ENCODE assay signal across 1 cellular context in the genomic region with DNA sequence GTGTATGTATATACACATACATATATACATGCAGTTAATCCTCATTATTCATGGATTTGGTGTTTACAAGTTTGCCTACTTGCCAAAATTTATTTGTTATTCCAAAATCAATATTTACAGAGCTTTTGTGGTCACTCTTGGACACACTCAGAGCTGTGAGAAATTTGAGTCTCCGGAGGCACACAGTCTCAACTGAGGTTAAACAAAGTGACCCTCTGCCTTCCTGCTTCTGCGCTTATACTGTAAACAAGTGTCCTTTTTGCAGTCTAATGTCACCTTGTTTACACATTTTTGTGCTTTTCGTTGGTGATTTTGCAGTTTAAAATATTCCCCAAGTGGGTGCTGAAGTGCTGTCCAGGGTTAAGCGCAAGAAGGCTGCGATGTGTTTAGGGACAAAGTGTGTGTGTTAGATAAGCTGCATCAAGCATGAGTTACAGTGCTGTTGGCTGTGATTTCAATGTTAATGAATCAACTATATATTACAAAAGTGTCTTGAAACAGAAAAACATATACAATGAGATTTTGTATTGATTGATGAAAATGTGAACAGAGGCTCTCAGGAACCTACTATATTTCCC.
TF ChIP-seq lines count a peak whose summit lies in the region.

No MANE protein-coding gene starts in this region.

TF ChIP-seq in HepG2, 621 proteins besides CTCF, POLR2A, EP300 and RAD21 (continues in another document):
- TF ChIP-seq HHEX (CRISPR knock-in tag; IDR thresholded peaks at IDR 0.05) (peak; percentile 97), HCFC1 (IDR thresholded peaks at IDR 0.05; ENCODE audit: low read depth, low read length) (no peak), ZNF816 (CRISPR knock-in tag; IDR thresholded peaks at IDR 0.05; ENCODE audit: borderline replicate concordance) (0 out of 2 replicates have a peak, but pooled peaks have one; percentile 38), IRF2 (CRISPR knock-in tag; IDR thresholded peaks at IDR 0.05) (peak; percentile 33; the same call in 1 of the 2 replicates), RXRB (CRISPR knock-in tag; IDR thresholded peaks at IDR 0.05; ENCODE audit: borderline replicate concordance) (peak; percentile 43; the same call in 1 of the 2 replicates), FOXA3 (CRISPR knock-in tag; IDR thresholded peaks at IDR 0.05) (peak; percentile 95), MIXL1 (CRISPR knock-in tag; IDR thresholded peaks at IDR 0.05) (0 out of 2 replicates have a peak, but pooled peaks have one; percentile 26), KAT7 (CRISPR knock-in tag; IDR thresholded peaks at IDR 0.05; ENCODE audit: borderline replicate concordance) (no peak), TBX3 (IDR thresholded peaks at IDR 0.05; ENCODE audit: borderline replicate concordance) (peak; percentile 96), CC2D1A (CRISPR knock-in tag; IDR thresholded peaks at IDR 0.05) (no peak), NCOA2 (CRISPR knock-in tag; IDR thresholded peaks at IDR 0.05) (peak; percentile 47; the same call in 1 of the 2 replicates), FOXP1 (IDR thresholded peaks at IDR 0.05) (no peak), FOXP1 (CRISPR knock-in tag; IDR thresholded peaks at IDR 0.05) (peak; percentile 96), FOXA1 (IDR thresholded peaks at IDR 0.05) (peak; percentile 66), FOXA1 (CRISPR knock-in tag; IDR thresholded peaks at IDR 0.05) (peak; percentile 84), NR2F1 (CRISPR knock-in tag; IDR thresholded peaks at IDR 0.05) (peak; percentile 71 to 91; a peak in 3 of 4 replicates), FOXK1 (CRISPR knock-in tag; IDR thresholded peaks at IDR 0.05; ENCODE audit: borderline replicate concordance, low read depth) (peak; percentile 69; the same call in 1 of the 2 replicates), NFIB (CRISPR knock-in tag; IDR thresholded peaks at IDR 0.05; ENCODE audit: borderline replicate concordance) (no peak), GTF2F1 (IDR thresholded peaks at IDR 0.05; ENCODE audit: low read length) (no peak), GATAD1 (CRISPR knock-in tag; IDR thresholded peaks at IDR 0.05) (no peak), NKX3-1 (CRISPR knock-in tag; IDR thresholded peaks at IDR 0.05) (peak; percentile 62; the same call in 1 of the 2 replicates), THAP11 (CRISPR knock-in tag; IDR thresholded peaks at IDR 0.05) (peak; percentile 39; the same call in 1 of the 2 replicates), HDAC1 (CRISPR knock-in tag; IDR thresholded peaks at IDR 0.05) (peak; percentile 54; the same call in 1 of the 2 replicates), MED1 (CRISPR knock-in tag; IDR thresholded peaks at IDR 0.05) (peak; percentile 33; the same call in 1 of the 2 replicates), ZFP82 (CRISPR knock-in tag; IDR thresholded peaks at IDR 0.05; ENCODE audit: borderline replicate concordance) (0 out of 2 replicates have a peak, but pooled peaks have one; percentile 48), HNF4G (IDR thresholded peaks at IDR 0.05; ENCODE audit: borderline replicate concordance, low read depth, low read length) (no peak), HNF4G (CRISPR knock-in tag; IDR thresholded peaks at IDR 0.05; ENCODE audit: borderline replicate concordance, low read depth) (no peak), ZNF567 (CRISPR knock-in tag; IDR thresholded peaks at IDR 0.05; ENCODE audit: borderline replicate concordance) (no peak)
- TF ChIP-seq, protein P1, sequence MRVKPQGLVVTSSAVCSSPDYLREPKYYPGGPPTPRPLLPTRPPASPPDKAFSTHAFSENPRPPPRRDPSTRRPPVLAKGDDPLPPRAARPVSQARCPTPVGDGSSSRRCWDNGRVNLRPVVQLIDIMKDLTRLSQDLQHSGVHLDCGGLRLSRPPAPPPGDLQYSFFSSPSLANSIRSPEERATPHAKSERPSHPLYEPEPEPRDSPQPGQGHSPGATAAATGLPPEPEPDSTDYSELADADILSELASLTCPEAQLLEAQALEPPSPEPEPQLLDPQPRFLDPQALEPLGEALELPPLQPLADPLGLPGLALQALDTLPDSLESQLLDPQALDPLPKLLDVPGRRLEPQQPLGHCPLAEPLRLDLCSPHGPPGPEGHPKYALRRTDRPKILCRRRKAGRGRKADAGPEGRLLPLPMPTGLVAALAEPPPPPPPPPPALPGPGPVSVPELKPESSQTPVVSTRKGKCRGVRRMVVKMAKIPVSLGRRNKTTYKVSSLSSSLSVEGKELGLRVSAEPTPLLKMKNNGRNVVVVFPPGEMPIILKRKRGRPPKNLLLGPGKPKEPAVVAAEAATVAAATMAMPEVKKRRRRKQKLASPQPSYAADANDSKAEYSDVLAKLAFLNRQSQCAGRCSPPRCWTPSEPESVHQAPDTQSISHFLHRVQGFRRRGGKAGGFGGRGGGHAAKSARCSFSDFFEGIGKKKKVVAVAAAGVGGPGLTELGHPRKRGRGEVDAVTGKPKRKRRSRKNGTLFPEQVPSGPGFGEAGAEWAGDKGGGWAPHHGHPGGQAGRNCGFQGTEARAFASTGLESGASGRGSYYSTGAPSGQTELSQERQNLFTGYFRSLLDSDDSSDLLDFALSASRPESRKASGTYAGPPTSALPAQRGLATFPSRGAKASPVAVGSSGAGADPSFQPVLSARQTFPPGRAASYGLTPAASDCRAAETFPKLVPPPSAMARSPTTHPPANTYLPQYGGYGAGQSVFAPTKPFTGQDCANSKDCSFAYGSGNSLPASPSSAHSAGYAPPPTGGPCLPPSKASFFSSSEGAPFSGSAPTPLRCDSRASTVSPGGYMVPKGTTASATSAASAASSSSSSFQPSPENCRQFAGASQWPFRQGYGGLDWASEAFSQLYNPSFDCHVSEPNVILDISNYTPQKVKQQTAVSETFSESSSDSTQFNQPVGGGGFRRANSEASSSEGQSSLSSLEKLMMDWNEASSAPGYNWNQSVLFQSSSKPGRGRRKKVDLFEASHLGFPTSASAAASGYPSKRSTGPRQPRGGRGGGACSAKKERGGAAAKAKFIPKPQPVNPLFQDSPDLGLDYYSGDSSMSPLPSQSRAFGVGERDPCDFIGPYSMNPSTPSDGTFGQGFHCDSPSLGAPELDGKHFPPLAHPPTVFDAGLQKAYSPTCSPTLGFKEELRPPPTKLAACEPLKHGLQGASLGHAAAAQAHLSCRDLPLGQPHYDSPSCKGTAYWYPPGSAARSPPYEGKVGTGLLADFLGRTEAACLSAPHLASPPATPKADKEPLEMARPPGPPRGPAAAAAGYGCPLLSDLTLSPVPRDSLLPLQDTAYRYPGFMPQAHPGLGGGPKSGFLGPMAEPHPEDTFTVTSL (CRISPR knock-in tag; IDR thresholded peaks at IDR 0.05; ENCODE audit: borderline replicate concordance), result peak; percentile 43; the same call in 1 of the 2 replicates
- TF ChIP-seq, protein P2, sequence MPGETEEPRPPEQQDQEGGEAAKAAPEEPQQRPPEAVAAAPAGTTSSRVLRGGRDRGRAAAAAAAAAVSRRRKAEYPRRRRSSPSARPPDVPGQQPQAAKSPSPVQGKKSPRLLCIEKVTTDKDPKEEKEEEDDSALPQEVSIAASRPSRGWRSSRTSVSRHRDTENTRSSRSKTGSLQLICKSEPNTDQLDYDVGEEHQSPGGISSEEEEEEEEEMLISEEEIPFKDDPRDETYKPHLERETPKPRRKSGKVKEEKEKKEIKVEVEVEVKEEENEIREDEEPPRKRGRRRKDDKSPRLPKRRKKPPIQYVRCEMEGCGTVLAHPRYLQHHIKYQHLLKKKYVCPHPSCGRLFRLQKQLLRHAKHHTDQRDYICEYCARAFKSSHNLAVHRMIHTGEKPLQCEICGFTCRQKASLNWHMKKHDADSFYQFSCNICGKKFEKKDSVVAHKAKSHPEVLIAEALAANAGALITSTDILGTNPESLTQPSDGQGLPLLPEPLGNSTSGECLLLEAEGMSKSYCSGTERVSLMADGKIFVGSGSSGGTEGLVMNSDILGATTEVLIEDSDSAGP (CRISPR knock-in tag; IDR thresholded peaks at IDR 0.05; ENCODE audit: borderline replicate concordance), result no peak
- TF ChIP-seq, protein P3, sequence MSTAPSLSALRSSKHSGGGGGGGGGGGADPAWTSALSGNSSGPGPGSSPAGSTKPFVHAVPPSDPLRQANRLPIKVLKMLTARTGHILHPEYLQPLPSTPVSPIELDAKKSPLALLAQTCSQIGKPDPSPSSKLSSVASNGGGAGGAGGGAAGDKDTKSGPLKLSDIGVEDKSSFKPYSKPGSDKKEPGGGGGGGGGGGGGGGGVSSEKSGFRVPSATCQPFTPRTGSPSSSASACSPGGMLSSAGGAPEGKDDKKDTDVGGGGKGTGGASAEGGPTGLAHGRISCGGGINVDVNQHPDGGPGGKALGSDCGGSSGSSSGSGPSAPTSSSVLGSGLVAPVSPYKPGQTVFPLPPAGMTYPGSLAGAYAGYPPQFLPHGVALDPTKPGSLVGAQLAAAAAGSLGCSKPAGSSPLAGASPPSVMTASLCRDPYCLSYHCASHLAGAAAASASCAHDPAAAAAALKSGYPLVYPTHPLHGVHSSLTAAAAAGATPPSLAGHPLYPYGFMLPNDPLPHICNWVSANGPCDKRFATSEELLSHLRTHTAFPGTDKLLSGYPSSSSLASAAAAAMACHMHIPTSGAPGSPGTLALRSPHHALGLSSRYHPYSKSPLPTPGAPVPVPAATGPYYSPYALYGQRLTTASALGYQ (CRISPR knock-in tag; IDR thresholded peaks at IDR 0.05), result peak; percentile 77
- TF ChIP-seq, protein P4, sequence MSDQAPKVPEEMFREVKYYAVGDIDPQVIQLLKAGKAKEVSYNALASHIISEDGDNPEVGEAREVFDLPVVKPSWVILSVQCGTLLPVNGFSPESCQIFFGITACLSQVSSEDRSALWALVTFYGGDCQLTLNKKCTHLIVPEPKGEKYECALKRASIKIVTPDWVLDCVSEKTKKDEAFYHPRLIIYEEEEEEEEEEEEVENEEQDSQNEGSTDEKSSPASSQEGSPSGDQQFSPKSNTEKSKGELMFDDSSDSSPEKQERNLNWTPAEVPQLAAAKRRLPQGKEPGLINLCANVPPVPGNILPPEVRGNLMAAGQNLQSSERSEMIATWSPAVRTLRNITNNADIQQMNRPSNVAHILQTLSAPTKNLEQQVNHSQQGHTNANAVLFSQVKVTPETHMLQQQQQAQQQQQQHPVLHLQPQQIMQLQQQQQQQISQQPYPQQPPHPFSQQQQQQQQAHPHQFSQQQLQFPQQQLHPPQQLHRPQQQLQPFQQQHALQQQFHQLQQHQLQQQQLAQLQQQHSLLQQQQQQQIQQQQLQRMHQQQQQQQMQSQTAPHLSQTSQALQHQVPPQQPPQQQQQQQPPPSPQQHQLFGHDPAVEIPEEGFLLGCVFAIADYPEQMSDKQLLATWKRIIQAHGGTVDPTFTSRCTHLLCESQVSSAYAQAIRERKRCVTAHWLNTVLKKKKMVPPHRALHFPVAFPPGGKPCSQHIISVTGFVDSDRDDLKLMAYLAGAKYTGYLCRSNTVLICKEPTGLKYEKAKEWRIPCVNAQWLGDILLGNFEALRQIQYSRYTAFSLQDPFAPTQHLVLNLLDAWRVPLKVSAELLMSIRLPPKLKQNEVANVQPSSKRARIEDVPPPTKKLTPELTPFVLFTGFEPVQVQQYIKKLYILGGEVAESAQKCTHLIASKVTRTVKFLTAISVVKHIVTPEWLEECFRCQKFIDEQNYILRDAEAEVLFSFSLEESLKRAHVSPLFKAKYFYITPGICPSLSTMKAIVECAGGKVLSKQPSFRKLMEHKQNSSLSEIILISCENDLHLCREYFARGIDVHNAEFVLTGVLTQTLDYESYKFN (CRISPR knock-in tag; conservative IDR thresholded peaks at IDR 0.05), result peak; percentile 53
- TF ChIP-seq, protein P5, sequence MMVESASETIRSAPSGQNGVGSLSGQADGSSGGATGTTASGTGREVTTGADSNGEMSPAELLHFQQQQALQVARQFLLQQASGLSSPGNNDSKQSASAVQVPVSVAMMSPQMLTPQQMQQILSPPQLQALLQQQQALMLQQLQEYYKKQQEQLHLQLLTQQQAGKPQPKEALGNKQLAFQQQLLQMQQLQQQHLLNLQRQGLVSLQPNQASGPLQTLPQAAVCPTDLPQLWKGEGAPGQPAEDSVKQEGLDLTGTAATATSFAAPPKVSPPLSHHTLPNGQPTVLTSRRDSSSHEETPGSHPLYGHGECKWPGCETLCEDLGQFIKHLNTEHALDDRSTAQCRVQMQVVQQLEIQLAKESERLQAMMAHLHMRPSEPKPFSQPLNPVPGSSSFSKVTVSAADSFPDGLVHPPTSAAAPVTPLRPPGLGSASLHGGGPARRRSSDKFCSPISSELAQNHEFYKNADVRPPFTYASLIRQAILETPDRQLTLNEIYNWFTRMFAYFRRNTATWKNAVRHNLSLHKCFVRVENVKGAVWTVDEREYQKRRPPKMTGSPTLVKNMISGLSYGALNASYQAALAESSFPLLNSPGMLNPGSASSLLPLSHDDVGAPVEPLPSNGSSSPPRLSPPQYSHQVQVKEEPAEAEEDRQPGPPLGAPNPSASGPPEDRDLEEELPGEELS (CRISPR knock-in tag; IDR thresholded peaks at IDR 0.05), result peak; percentile 87
- TF ChIP-seq, protein P6, sequence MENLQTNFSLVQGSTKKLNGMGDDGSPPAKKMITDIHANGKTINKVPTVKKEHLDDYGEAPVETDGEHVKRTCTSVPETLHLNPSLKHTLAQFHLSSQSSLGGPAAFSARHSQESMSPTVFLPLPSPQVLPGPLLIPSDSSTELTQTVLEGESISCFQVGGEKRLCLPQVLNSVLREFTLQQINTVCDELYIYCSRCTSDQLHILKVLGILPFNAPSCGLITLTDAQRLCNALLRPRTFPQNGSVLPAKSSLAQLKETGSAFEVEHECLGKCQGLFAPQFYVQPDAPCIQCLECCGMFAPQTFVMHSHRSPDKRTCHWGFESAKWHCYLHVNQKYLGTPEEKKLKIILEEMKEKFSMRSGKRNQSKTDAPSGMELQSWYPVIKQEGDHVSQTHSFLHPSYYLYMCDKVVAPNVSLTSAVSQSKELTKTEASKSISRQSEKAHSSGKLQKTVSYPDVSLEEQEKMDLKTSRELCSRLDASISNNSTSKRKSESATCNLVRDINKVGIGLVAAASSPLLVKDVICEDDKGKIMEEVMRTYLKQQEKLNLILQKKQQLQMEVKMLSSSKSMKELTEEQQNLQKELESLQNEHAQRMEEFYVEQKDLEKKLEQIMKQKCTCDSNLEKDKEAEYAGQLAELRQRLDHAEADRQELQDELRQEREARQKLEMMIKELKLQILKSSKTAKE (CRISPR knock-in tag; IDR thresholded peaks at IDR 0.05; ENCODE audit: borderline replicate concordance), result 0 out of 2 replicates have a peak, but pooled peaks have one; percentile 30
- TF ChIP-seq, protein P7, sequence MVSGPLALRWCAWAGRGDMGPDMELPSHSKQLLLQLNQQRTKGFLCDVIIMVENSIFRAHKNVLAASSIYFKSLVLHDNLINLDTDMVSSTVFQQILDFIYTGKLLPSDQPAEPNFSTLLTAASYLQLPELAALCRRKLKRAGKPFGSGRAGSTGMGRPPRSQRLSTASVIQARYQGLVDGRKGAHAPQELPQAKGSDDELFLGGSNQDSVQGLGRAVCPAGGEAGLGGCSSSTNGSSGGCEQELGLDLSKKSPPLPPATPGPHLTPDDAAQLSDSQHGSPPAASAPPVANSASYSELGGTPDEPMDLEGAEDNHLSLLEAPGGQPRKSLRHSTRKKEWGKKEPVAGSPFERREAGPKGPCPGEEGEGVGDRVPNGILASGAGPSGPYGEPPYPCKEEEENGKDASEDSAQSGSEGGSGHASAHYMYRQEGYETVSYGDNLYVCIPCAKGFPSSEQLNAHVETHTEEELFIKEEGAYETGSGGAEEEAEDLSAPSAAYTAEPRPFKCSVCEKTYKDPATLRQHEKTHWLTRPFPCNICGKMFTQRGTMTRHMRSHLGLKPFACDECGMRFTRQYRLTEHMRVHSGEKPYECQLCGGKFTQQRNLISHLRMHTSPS (CRISPR knock-in tag; IDR thresholded peaks at IDR 0.05; ENCODE audit: low read depth), result no peak
